Comparison of ENCODE assay signal across 11 cellular contexts in genomic region chr11:129249351-129249750, GRCh38. TPM values are rescaled to one million over a fixed set of nuclear protein-coding genes. Genes with fewer than 3 reads are reported as not detected.
DNase-seq lines count a peak whose midpoint lies in the region; ATAC-seq lines count a peak whose summit lies in the region.
"Had no signal": no experiment of that assay in that cellular context is flagged by ENCODE, and none has a peak within 500 bp of the region (broad histone marks: within the 10 kb centered on the region; RNA-seq: fewer than 3 reads in every experiment).

No MANE protein-coding gene starts in this region.

- peak overlapping the region; percentile 32 for H3K4me3 ChIP-seq in GM23248
- H3K4me3 ChIP-seq in SK-N-MC: no peak overlapping the region
- H3K4me3 ChIP-seq: tibial artery had no signal

- H3K4me1 ChIP-seq in GM23248 (ENCODE audit: insufficient read depth): peaks cover 46% of the 10 kb centered on the region

- DNase-seq in GM23248: peak; percentile 92
- no peak for DNase-seq in SK-N-MC (ENCODE audit: low read depth, low spot score)
- peak; percentile 41 for DNase-seq in fibroblast of the conjunctiva (ENCODE audit: low read depth)
- peak; percentile 82 for DNase-seq in stromal cell of bone marrow (ENCODE audit: low read depth)
- DNase-seq: NCI-H2081 treated with DMSO at 0.1 percent for 48 hours, SW 1271, tibial artery had no signal

- ATAC-seq in HG03520 (IDR thresholded peaks at IDR 0.05; ENCODE audit: unreplicated experiment) (no peak), GM21619 (IDR thresholded peaks at IDR 0.05; ENCODE audit: unreplicated experiment) (no peak), GM21390 (IDR thresholded peaks at IDR 0.05; ENCODE audit: unreplicated experiment) (no peak)
- ATAC-seq: activated CD4-positive, CD25-positive, alpha-beta regulatory T cell treated with anti-CD3 and anti-CD28 coated beads, Interleukin-2, amount 50 U/mL, for 24 hours had no signal

- peak overlapping the region; percentile 80 for H3K4me2 ChIP-seq in GM23248 (ENCODE audit: unreplicated experiment)

- H3K9me3 ChIP-seq in GM23248 (ENCODE audit: low read depth): no peaks in the 10 kb centered on the region
- H3K9me3 ChIP-seq in SK-N-MC (ENCODE audit: low read depth, low read length): no peaks in the 10 kb centered on the region
- H3K9me3 ChIP-seq: tibial artery had no signal

- in situ Hi-C loops in GM23248 (cut with MboI): no loop called here

- no peak overlapping the region for H2AFZ ChIP-seq in GM23248

- H3K9ac ChIP-seq in GM23248: peak overlapping the region; percentile 28; the same call in 1 of the 2 replicates
- H3K9ac ChIP-seq in SK-N-MC (ENCODE audit: insufficient read length): no peak overlapping the region

- no peaks in the 10 kb centered on the region for H3K36me3 ChIP-seq in GM23248 (ENCODE audit: low read depth)
- H3K36me3 ChIP-seq in SK-N-MC (ENCODE audit: insufficient read depth, low read length): no peaks in the 10 kb centered on the region
- H3K36me3 ChIP-seq: tibial artery had no signal

- peaks cover 45% of the 10 kb centered on the region for H3F3A ChIP-seq in GM23248 (ENCODE audit: insufficient read depth)

- peaks cover 56% of the 10 kb centered on the region for H3K79me2 ChIP-seq in GM23248 (ENCODE audit: insufficient read depth)

- 14 to 21% methylated on average over 4 of the region's 4 CpGs for WGBS in GM23248 (ENCODE audit: low coverage in 1 of 2, low lambda C conversion rate in 2 of 2, missing lambda C conversion rate in 2 of 2), 2 experiments

- H3K27me3 ChIP-seq in GM23248 (replicated peaks; ENCODE audit: insufficient read depth): no peaks in the 10 kb centered on the region
- H3K27me3 ChIP-seq: tibial artery had no signal

- peak overlapping the region; percentile 76 for H3K27ac ChIP-seq in GM23248
- H3K27ac ChIP-seq in SK-N-MC: peak overlapping the region; percentile 88; the same call in 1 of the 2 replicates
- H3K27ac ChIP-seq: tibial artery had no signal

- H4K20me1 ChIP-seq in GM23248 (ENCODE audit: insufficient read depth): no peaks in the 10 kb centered on the region

- no peaks in the 10 kb centered on the region for H3K9me2 ChIP-seq in GM23248 (ENCODE audit: insufficient read depth)

RNA-seq across cellular contexts. Expression of gene ARHGAP32, which starts 57.2 kb away (rescaled TPM):
- 4.7 and 5.5 TPM in 2 replicates for total RNA-seq in GM23248 (2014; rRNA removed; shearing (Covaris generic))
- 1.2 and 1.3 TPM in 2 replicates for polyA plus RNA-seq in GM23248 (2016; fragmentation: Nextera tagmentation; extraction: Ambion mirVana)
